Comparison of ENCODE assay signal across 10 cellular contexts in genomic region chr4:127783971-127784519, GRCh38. TPM values are rescaled to one million over a fixed set of nuclear protein-coding genes. Genes with fewer than 3 reads are reported as not detected.
DNase-seq lines count a peak whose midpoint lies in the region; ATAC-seq and TF ChIP-seq lines count a peak whose summit lies in the region.
"Had no signal": no experiment of that assay in that cellular context is flagged by ENCODE, and none has a peak within 500 bp of the region (broad histone marks: within the 10 kb centered on the region; RNA-seq: fewer than 3 reads in every experiment).

No MANE protein-coding gene starts in this region.

- H3K36me3 ChIP-seq in OCI-LY1 (ENCODE audit: insufficient read depth, low read length): no peaks in the 10 kb centered on the region
- no peaks in the 10 kb centered on the region for H3K36me3 ChIP-seq in upper lobe of left lung
- H3K36me3 ChIP-seq: neutrophil had no signal

- H3K9me3 ChIP-seq in OCI-LY1 (ENCODE audit: low read length) (no peaks in the 10 kb centered on the region), upper lobe of left lung (no peaks in the 10 kb centered on the region)
- H3K9me3 ChIP-seq: neutrophil had no signal

- TF ChIP-seq POLR2A in erythroblast (IDR thresholded peaks at IDR 0.05; ENCODE audit: low read length) (no peak), upper lobe of left lung (IDR thresholded peaks at IDR 0.05) (no peak)

- ATAC-seq in upper lobe of left lung (ENCODE audit: low FRiP score in 2 of 2): no peak

- no peak overlapping the region for H3K27ac ChIP-seq in OCI-LY1 (ENCODE audit: low read depth, low read length, poor library complexity, severe bottlenecking)
- no peak overlapping the region for H3K27ac ChIP-seq in upper lobe of left lung
- H3K27ac ChIP-seq: neutrophil had no signal

- no peaks in the 10 kb centered on the region for H3K9me2 ChIP-seq in OCI-LY1 (ENCODE audit: low read depth, low read length)

- no peaks in the 10 kb centered on the region for H3K79me2 ChIP-seq in OCI-LY1 (ENCODE audit: insufficient read depth, low read length)

- H3F3A ChIP-seq in OCI-LY1 (ENCODE audit: insufficient read depth, low read length): no peaks in the 10 kb centered on the region

- TF ChIP-seq EP300 in upper lobe of left lung (IDR thresholded peaks at IDR 0.05): no peak

- no peak overlapping the region for H3K9ac ChIP-seq in OCI-LY1 (ENCODE audit: low read length)

- peak overlapping the region; percentile 85; the same call in 1 of the 2 replicates for H3K4me2 ChIP-seq in OCI-LY1 (ENCODE audit: low read length)

- H3K4me1 ChIP-seq in OCI-LY1 (ENCODE audit: insufficient read depth, low read length, severe bottlenecking): peaks cover 28% of the 10 kb centered on the region
- H3K4me1 ChIP-seq in upper lobe of left lung: peaks cover 0 to 21% (median 11%) of the 10 kb centered on the region in 4 donors

- DNase-seq in epithelial cell of esophagus (ENCODE audit: low read depth) (peak; percentile 41), retina (peak; percentile 7), erythroblast (lab: John Stamatoyannopoulos, UW) (no peak), upper lobe of left lung (no peak)
- DNase-seq in activated CD8-positive, alpha-beta memory T cell treated with anti-CD3 and anti-CD28 coated beads, Interleukin-2, amount 50 U/mL, for 4 hours: no peak
- DNase-seq in activated effector memory CD4-positive, alpha-beta T cell treated with anti-CD3 and anti-CD28 coated beads, Interleukin-2, amount 50 U/mL, for 16 hours: no peak
- DNase-seq: activated CD4-positive, alpha-beta T cell treated with anti-CD3 and anti-CD28 coated beads, Interleukin-2, amount 10 ng/mL, durations not matched to agents 7 days and 5 days had no signal

- H4K20me1 ChIP-seq in OCI-LY1 (ENCODE audit: insufficient read depth, low read length): no peaks in the 10 kb centered on the region

- TF ChIP-seq CTCF in OCI-LY1 (IDR thresholded peaks at IDR 0.05; ENCODE audit: low read length) (no peak), epithelial cell of esophagus (IDR thresholded peaks at IDR 0.05; ENCODE audit: insufficient read depth, low read depth, low read length, missing control alignments) (no peak), upper lobe of left lung (IDR thresholded peaks at IDR 0.05) (no peak)

- no peak overlapping the region for H2AFZ ChIP-seq in OCI-LY1 (ENCODE audit: low read length)

- H3K4me3 ChIP-seq in GM08714 (ENCODE audit: low read length) (peak overlapping the region; percentile 81), OCI-LY1 (ENCODE audit: low read depth, low read length, poor library complexity, severe bottlenecking) (peak overlapping the region; percentile 69), epithelial cell of esophagus (ENCODE audit: low read length) (peak overlapping the region; percentile 60), upper lobe of left lung (no peak overlapping the region)

- H3K27me3 ChIP-seq in OCI-LY1 (ENCODE audit: insufficient read depth, low read length): no peaks in the 10 kb centered on the region
- H3K27me3 ChIP-seq in upper lobe of left lung: no peaks in the 10 kb centered on the region

- WGBS in upper lobe of left lung, 2 donors: 84% methylated on average over 8 of the region's 8 CpGs

RNA-seq across cellular contexts. Expression of gene HSPA4L, which starts 1.9 kb away (rescaled TPM):
- 1 to 10 TPM; 1.3 to 7.7 (median 2.5) TPM for total RNA-seq in upper lobe of left lung

RNA-seq across cellular contexts. Expression of gene SLC25A31, which starts 53.8 kb away (rescaled TPM):
- not detected for total RNA-seq in upper lobe of left lung
- total RNA-seq: activated CD4-positive, alpha-beta T cell treated with anti-CD3 and anti-CD28 coated beads, Interleukin-2, amount 10 ng/mL, durations not matched to agents 7 days and 5 days had no signal

Comparison
In these comparisons a context has a peak if more than half of its experiments do, and no peak if none do; other contexts are left out.
1. H3K4me3 ChIP-seq: peak in GM08714 (single experiment), OCI-LY1 (single experiment) and epithelial cell of esophagus (single experiment); none in upper lobe of left lung (0 of 4).
2. DNase-seq: peak in epithelial cell of esophagus (single experiment) and retina (single experiment); none in activated CD8-positive, alpha-beta memory T cell treated with anti-CD3 and anti-CD28 coated beads, Interleukin-2, amount 50 U/mL, for 4 hours (single experiment), erythroblast (0 of 2), activated effector memory CD4-positive, alpha-beta T cell treated with anti-CD3 and anti-CD28 coated beads, Interleukin-2, amount 50 U/mL, for 16 hours (single experiment) and upper lobe of left lung (0 of 2).